8 cellular contexts compared by ENCODE assay signal in the genomic region with DNA sequence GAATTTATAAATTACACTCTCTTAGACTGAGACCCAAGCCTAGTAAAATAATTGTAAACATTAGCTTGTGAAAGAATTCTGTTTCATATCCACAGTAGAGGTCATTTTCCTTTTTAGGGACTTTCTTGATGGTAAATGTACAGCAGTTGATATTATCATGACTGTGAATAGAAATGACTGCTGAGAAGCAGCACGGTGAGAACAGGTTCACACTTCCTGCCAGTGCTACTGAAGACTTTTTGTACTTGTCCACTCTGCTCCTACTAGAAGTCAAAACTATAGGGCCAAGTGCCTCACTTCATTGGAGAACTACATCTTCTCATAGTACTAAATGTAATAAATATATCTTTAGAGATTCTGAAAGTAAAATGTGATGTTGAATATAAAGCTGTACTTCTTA.
A peak's percentile ranks its signal among the peaks of the same experiment; 100 is the strongest.
DNase-seq lines count a peak whose midpoint lies in the region; ATAC-seq, FAIRE-seq and TF ChIP-seq lines count a peak whose summit lies in the region.
"Not testable (repeated sequence)": the region's sequence is repeated elsewhere in the genome, so short reads cannot be mapped to it uniquely, and the experiment has no call there.

No MANE protein-coding gene starts in this region.

- H3K9me3 Mint-ChIP-seq in activated CD8-positive, alpha-beta memory T cell treated with anti-CD3 and anti-CD28 coated beads, Interleukin-2, amount 10 ng/mL, durations not matched to agents 7 days and 5 days (ENCODE audit: low read depth): not testable (repeated sequence)

- not testable (repeated sequence) for H3K27me3 Mint-ChIP-seq in activated CD8-positive, alpha-beta memory T cell treated with anti-CD3 and anti-CD28 coated beads, Interleukin-2, amount 10 ng/mL, durations not matched to agents 7 days and 5 days

- peaks cover 45% of the 10 kb centered on the region for H3K4me1 Mint-ChIP-seq in activated CD8-positive, alpha-beta memory T cell treated with anti-CD3 and anti-CD28 coated beads, Interleukin-2, amount 10 ng/mL, durations not matched to agents 7 days and 5 days

- FAIRE-seq in GM12891 (lab: Jason Lieb, UNC): peak; percentile 96

- H3K4me3 Mint-ChIP-seq in activated CD8-positive, alpha-beta memory T cell treated with anti-CD3 and anti-CD28 coated beads, Interleukin-2, amount 10 ng/mL, durations not matched to agents 7 days and 5 days: not testable (repeated sequence)

- not testable (repeated sequence) for TF ChIP-seq POLR2A in GM12891 (IDR thresholded peaks at IDR 0.05; ENCODE audit: low read depth, low read length)

- H3K27ac Mint-ChIP-seq in activated CD8-positive, alpha-beta memory T cell treated with anti-CD3 and anti-CD28 coated beads, Interleukin-2, amount 10 ng/mL, durations not matched to agents 7 days and 5 days: not testable (repeated sequence)

- CTCF ChIA-PET in activated CD8-positive, alpha-beta memory T cell treated with anti-CD3 and anti-CD28 coated beads, Interleukin-2, amount 10 ng/mL, durations not matched to agents 7 days and 5 days (lab: Charles Lee): not testable (repeated sequence)

- ATAC-seq in GM18867 (IDR thresholded peaks at IDR 0.05; ENCODE audit: unreplicated experiment) (peak; percentile 69), GM19397 (IDR thresholded peaks at IDR 0.05; ENCODE audit: unreplicated experiment) (peak; percentile 58), GM21619 (IDR thresholded peaks at IDR 0.05; ENCODE audit: unreplicated experiment) (peak; percentile 70), HG02798 (IDR thresholded peaks at IDR 0.05; ENCODE audit: poor library complexity, unreplicated experiment) (peak; percentile 60), HG03135 (IDR thresholded peaks at IDR 0.05; ENCODE audit: unreplicated experiment) (peak; percentile 59), HG03565 (IDR thresholded peaks at IDR 0.05; ENCODE audit: unreplicated experiment) (peak; percentile 56)
- ATAC-seq in activated CD8-positive, alpha-beta memory T cell treated with anti-CD3 and anti-CD28 coated beads, Interleukin-2, amount 10 ng/mL, durations not matched to agents 7 days and 5 days: peak; percentile 66

- DNase-seq in GM12891 (ENCODE audit: insufficient read length, low spot score); activated CD8-positive, alpha-beta memory T cell treated with anti-CD3 and anti-CD28 coated beads, Interleukin-2, amount 10 ng/mL, durations not matched to agents 7 days and 5 days: not testable (repeated sequence)

- H3K36me3 Mint-ChIP-seq in activated CD8-positive, alpha-beta memory T cell treated with anti-CD3 and anti-CD28 coated beads, Interleukin-2, amount 10 ng/mL, durations not matched to agents 7 days and 5 days: not testable (repeated sequence)
